ENCODE assay signal across 1 cellular context in the genomic region with DNA sequence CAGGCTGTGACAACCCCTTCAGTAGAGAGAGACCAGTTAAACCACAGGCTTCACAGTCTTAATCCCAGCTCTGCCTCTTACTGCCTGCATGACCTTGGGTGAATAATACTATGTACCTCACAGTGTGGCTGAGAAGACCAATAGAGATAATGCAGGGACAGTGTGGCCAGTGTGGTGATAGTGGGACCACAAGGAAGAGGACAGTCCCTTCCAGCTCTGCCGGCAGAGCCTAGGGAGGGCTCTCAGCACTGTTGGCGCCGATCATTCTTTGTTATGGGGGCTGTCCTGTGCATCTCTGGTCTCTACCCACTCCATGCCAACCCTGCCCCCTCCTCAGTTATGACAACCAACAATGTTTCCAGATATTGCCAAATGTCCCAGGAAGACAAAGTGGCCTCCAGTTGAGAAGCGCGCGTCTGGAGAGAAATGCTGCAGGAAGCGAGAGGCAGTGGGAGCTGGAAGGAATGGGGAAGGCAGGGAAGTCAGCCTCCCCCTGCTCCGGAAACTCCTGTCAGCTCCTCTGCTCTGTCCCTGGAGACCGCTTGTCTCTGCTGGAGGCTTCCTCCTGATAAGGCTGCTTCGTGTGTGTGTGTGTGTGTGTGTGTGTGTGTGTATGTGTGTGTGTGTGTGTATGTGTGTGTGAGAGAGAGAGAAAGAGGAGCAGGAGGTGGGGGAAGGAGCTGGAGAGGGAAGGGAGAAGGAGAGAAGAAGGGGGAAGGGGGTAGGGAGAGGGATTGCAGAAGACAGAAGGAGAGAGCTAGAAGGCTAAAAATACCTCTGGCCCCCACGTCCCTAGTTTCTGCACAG.
A peak's percentile ranks its signal among the peaks of the same experiment; 100 is the strongest.
TF ChIP-seq lines count a peak whose summit lies in the region.

No MANE protein-coding gene starts in this region.

TF ChIP-seq in K562, 482 proteins besides CTCF, POLR2A, EP300 and RAD21 (continued from another document and continues in another):
- TF ChIP-seq, protein P1, sequence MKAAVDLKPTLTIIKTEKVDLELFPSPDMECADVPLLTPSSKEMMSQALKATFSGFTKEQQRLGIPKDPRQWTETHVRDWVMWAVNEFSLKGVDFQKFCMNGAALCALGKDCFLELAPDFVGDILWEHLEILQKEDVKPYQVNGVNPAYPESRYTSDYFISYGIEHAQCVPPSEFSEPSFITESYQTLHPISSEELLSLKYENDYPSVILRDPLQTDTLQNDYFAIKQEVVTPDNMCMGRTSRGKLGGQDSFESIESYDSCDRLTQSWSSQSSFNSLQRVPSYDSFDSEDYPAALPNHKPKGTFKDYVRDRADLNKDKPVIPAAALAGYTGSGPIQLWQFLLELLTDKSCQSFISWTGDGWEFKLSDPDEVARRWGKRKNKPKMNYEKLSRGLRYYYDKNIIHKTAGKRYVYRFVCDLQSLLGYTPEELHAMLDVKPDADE (conservative IDR thresholded peaks at IDR 0.05; ENCODE audit: control insufficient read depth, low read depth, low read length): no peak
- TF ChIP-seq PHF21A (IDR thresholded peaks at IDR 0.05; ENCODE audit: borderline replicate concordance, low read depth) (peak; percentile 97), ZNF696 (CRISPR knock-in tag; conservative IDR thresholded peaks at IDR 0.05) (no peak), NFRKB (IDR thresholded peaks at IDR 0.05; ENCODE audit: low read depth) (peak; percentile 71; the same call in 1 of the 2 replicates), CC2D1A (IDR thresholded peaks at IDR 0.05) (peak; percentile 88; the same call in 1 of the 2 replicates), YY1 (IDR thresholded peaks at IDR 0.05; ENCODE audit: borderline replicate concordance in 1 of 3, control insufficient read depth in 1 of 3, extremely low read depth in 1 of 3, insufficient read depth in 3 of 3, insufficient read length in 1 of 3, insufficient replicate concordance in 2 of 3, low read depth in 1 of 3, low read length in 2 of 3) (peak in 1 of 3 experiments; percentile 20), FOXK2 (conservative IDR thresholded peaks at IDR 0.05 in 1 of 2, IDR thresholded peaks at IDR 0.05 in 1 of 2; ENCODE audit: low read depth in 2 of 2) (peak; percentile 85 to 86), STAT5B (CRISPR knock-in tag; IDR thresholded peaks at IDR 0.05) (no peak), ZNF668 (CRISPR knock-in tag; IDR thresholded peaks at IDR 0.05) (no peak), RB1 (IDR thresholded peaks at IDR 0.05; ENCODE audit: low read depth) (peak; percentile 64; the same call in 1 of the 2 replicates), DPF2 (IDR thresholded peaks at IDR 0.05) (peak; percentile 99), GABPA (tag; conservative IDR thresholded peaks at IDR 0.05; ENCODE audit: low read depth) (peak; percentile 70), CHCHD3 (CRISPR knock-in tag; IDR thresholded peaks at IDR 0.05) (no peak), CBFA2T2 (conservative IDR thresholded peaks at IDR 0.05) (peak; percentile 85), HNRNPL (IDR thresholded peaks at IDR 0.05; ENCODE audit: low read depth, low read length) (no peak), PRMT5 (CRISPR knock-in tag; IDR thresholded peaks at IDR 0.05) (no peak), SAFB (IDR thresholded peaks at IDR 0.05; ENCODE audit: borderline replicate concordance, low read depth, low read length) (no peak), NR2F6 (CRISPR knock-in tag; IDR thresholded peaks at IDR 0.05) (no peak), HNRNPUL1 (IDR thresholded peaks at IDR 0.05; ENCODE audit: low read length) (no peak), ASH1L (IDR thresholded peaks at IDR 0.05; ENCODE audit: borderline replicate concordance, low read depth, partially characterized antibody) (peak; percentile 47), ZNF586 (CRISPR knock-in tag; conservative IDR thresholded peaks at IDR 0.05) (no peak), SMAD1 (IDR thresholded peaks at IDR 0.05; ENCODE audit: low read depth, low read length, partially characterized antibody) (no peak), ZNF282 (CRISPR knock-in tag; IDR thresholded peaks at IDR 0.05) (no peak), SIX5 (IDR thresholded peaks at IDR 0.05; ENCODE audit: borderline replicate concordance in 1 of 2, insufficient read depth in 1 of 2, low read depth in 1 of 2, low read length in 2 of 2) (no peak), PPARD (CRISPR knock-in tag; IDR thresholded peaks at IDR 0.05) (no peak), SOX6 (IDR thresholded peaks at IDR 0.05) (peak; percentile 76), ETV6 (IDR thresholded peaks at IDR 0.05; ENCODE audit: borderline replicate concordance in 1 of 2, low read depth in 2 of 2, low read length in 1 of 2) (peak; percentile 70 to 82; a peak in 2 of 4 replicates), ETV6 (CRISPR knock-in tag; IDR thresholded peaks at IDR 0.05; ENCODE audit: borderline replicate concordance) (no peak), WHSC1 (IDR thresholded peaks at IDR 0.05; ENCODE audit: low read length) (no peak), DACH1 (IDR thresholded peaks at IDR 0.05; ENCODE audit: partially characterized antibody) (no peak), ZSCAN32 (CRISPR knock-in tag; IDR thresholded peaks at IDR 0.05) (no peak), POLR2H (tag; IDR thresholded peaks at IDR 0.05; ENCODE audit: low read depth) (no peak), KDM5B (IDR thresholded peaks at IDR 0.05; ENCODE audit: insufficient replicate concordance, low read depth, low read length) (peak; percentile 26), ELF1 (tag; IDR thresholded peaks at IDR 0.05) (no peak), ERF (CRISPR knock-in tag; IDR thresholded peaks at IDR 0.05) (no peak), TEAD2 (tag; IDR thresholded peaks at IDR 0.05) (no peak), SUPT5H (IDR thresholded peaks at IDR 0.05) (0 out of 2 replicates have a peak, but pooled peaks have one; percentile 28), ILF3 (IDR thresholded peaks at IDR 0.05; ENCODE audit: borderline replicate concordance) (no peak), SRSF7 (optimal IDR thresholded peaks at IDR 0.05; ENCODE audit: low read depth, low read length) (no peak), YBX1 (IDR thresholded peaks at IDR 0.05) (peak; percentile 67; the same call in 1 of the 2 replicates), HCFC1 (IDR thresholded peaks at IDR 0.05; ENCODE audit: low read depth, low read length) (no peak), BRD9 (IDR thresholded peaks at IDR 0.05; ENCODE audit: low read depth, partially characterized antibody) (peak; percentile 91), CEBPB (tag; IDR thresholded peaks at IDR 0.05) (no peak), LARP7 (IDR thresholded peaks at IDR 0.05) (peak; percentile 99), ZNF143 (CRISPR knock-in tag; IDR thresholded peaks at IDR 0.05) (no peak)
- TF ChIP-seq, protein P2, sequence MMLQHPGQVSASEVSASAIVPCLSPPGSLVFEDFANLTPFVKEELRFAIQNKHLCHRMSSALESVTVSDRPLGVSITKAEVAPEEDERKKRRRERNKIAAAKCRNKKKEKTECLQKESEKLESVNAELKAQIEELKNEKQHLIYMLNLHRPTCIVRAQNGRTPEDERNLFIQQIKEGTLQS (IDR thresholded peaks at IDR 0.05): peak; percentile 39; the same call in 1 of the 2 replicates
- TF ChIP-seq, protein P2 (CRISPR knock-in tag; conservative IDR thresholded peaks at IDR 0.05): no peak
- TF ChIP-seq, protein P3, sequence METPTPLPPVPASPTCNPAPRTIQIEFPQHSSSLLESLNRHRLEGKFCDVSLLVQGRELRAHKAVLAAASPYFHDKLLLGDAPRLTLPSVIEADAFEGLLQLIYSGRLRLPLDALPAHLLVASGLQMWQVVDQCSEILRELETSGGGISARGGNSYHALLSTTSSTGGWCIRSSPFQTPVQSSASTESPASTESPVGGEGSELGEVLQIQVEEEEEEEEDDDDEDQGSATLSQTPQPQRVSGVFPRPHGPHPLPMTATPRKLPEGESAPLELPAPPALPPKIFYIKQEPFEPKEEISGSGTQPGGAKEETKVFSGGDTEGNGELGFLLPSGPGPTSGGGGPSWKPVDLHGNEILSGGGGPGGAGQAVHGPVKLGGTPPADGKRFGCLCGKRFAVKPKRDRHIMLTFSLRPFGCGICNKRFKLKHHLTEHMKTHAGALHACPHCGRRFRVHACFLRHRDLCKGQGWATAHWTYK (CRISPR knock-in tag; IDR thresholded peaks at IDR 0.05): no peak
- TF ChIP-seq, protein P4, sequence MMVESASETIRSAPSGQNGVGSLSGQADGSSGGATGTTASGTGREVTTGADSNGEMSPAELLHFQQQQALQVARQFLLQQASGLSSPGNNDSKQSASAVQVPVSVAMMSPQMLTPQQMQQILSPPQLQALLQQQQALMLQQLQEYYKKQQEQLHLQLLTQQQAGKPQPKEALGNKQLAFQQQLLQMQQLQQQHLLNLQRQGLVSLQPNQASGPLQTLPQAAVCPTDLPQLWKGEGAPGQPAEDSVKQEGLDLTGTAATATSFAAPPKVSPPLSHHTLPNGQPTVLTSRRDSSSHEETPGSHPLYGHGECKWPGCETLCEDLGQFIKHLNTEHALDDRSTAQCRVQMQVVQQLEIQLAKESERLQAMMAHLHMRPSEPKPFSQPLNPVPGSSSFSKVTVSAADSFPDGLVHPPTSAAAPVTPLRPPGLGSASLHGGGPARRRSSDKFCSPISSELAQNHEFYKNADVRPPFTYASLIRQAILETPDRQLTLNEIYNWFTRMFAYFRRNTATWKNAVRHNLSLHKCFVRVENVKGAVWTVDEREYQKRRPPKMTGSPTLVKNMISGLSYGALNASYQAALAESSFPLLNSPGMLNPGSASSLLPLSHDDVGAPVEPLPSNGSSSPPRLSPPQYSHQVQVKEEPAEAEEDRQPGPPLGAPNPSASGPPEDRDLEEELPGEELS (CRISPR knock-in tag; IDR thresholded peaks at IDR 0.05; ENCODE audit: borderline replicate concordance): no peak
- TF ChIP-seq, protein P5, sequence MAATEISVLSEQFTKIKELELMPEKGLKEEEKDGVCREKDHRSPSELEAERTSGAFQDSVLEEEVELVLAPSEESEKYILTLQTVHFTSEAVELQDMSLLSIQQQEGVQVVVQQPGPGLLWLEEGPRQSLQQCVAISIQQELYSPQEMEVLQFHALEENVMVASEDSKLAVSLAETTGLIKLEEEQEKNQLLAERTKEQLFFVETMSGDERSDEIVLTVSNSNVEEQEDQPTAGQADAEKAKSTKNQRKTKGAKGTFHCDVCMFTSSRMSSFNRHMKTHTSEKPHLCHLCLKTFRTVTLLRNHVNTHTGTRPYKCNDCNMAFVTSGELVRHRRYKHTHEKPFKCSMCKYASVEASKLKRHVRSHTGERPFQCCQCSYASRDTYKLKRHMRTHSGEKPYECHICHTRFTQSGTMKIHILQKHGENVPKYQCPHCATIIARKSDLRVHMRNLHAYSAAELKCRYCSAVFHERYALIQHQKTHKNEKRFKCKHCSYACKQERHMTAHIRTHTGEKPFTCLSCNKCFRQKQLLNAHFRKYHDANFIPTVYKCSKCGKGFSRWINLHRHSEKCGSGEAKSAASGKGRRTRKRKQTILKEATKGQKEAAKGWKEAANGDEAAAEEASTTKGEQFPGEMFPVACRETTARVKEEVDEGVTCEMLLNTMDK (IDR thresholded peaks at IDR 0.05; ENCODE audit: borderline replicate concordance, insufficient read depth, low read depth, low read length, poor library complexity, severe bottlenecking): no peak
- TF ChIP-seq, protein P6, sequence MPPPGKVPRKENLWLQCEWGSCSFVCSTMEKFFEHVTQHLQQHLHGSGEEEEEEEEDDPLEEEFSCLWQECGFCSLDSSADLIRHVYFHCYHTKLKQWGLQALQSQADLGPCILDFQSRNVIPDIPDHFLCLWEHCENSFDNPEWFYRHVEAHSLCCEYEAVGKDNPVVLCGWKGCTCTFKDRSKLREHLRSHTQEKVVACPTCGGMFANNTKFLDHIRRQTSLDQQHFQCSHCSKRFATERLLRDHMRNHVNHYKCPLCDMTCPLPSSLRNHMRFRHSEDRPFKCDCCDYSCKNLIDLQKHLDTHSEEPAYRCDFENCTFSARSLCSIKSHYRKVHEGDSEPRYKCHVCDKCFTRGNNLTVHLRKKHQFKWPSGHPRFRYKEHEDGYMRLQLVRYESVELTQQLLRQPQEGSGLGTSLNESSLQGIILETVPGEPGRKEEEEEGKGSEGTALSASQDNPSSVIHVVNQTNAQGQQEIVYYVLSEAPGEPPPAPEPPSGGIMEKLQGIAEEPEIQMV (tag; conservative IDR thresholded peaks at IDR 0.05; ENCODE audit: low read depth): no peak
- TF ChIP-seq, protein P7, sequence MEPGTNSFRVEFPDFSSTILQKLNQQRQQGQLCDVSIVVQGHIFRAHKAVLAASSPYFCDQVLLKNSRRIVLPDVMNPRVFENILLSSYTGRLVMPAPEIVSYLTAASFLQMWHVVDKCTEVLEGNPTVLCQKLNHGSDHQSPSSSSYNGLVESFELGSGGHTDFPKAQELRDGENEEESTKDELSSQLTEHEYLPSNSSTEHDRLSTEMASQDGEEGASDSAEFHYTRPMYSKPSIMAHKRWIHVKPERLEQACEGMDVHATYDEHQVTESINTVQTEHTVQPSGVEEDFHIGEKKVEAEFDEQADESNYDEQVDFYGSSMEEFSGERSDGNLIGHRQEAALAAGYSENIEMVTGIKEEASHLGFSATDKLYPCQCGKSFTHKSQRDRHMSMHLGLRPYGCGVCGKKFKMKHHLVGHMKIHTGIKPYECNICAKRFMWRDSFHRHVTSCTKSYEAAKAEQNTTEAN (CRISPR knock-in tag; IDR thresholded peaks at IDR 0.05): no peak
- TF ChIP-seq, protein P8, sequence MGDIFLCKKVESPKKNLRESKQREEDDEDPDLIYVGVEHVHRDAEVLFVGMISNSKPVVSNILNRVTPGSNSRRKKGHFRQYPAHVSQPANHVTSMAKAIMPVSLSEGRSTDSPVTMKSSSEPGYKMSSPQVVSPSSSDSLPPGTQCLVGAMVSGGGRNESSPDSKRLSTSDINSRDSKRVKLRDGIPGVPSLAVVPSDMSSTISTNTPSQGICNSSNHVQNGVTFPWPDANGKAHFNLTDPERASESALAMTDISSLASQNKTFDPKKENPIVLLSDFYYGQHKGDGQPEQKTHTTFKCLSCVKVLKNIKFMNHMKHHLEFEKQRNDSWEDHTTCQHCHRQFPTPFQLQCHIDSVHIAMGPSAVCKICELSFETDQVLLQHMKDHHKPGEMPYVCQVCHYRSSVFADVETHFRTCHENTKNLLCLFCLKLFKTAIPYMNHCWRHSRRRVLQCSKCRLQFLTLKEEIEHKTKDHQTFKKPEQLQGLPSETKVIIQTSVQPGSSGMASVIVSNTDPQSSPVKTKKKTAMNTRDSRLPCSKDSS (IDR thresholded peaks at IDR 0.05; ENCODE audit: low read depth, partially characterized antibody): no peak
- TF ChIP-seq, protein P9, sequence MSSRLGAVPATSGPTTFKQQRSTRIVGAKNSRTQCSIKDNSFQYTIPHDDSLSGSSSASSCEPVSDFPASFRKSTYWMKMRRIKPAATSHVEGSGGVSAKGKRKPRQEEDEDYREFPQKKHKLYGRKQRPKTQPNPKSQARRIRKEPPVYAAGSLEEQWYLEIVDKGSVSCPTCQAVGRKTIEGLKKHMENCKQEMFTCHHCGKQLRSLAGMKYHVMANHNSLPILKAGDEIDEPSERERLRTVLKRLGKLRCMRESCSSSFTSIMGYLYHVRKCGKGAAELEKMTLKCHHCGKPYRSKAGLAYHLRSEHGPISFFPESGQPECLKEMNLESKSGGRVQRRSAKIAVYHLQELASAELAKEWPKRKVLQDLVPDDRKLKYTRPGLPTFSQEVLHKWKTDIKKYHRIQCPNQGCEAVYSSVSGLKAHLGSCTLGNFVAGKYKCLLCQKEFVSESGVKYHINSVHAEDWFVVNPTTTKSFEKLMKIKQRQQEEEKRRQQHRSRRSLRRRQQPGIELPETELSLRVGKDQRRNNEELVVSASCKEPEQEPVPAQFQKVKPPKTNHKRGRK (tag; IDR thresholded peaks at IDR 0.05): no peak
